8 cellular contexts compared by ENCODE assay signal in genomic region chr22:29580200-29580810, GRCh38. TPM values are rescaled to one million over a fixed set of nuclear protein-coding genes. Genes with fewer than 3 reads are reported as not detected.
A peak's percentile ranks its signal among the peaks of the same experiment; 100 is the strongest.
DNase-seq lines count a peak whose midpoint lies in the region; ATAC-seq and TF ChIP-seq lines count a peak whose summit lies in the region.

No MANE protein-coding gene starts in this region.

- no peaks in the 10 kb centered on the region for H3K9me2 ChIP-seq in GM23248 (ENCODE audit: insufficient read depth)

- 0 out of 2 replicates have a peak, but pooled peaks cover 5% of the 10 kb centered on the region for H3K79me2 ChIP-seq in GM23248 (ENCODE audit: insufficient read depth)

- no peak for DNase-seq in AG09309 (ENCODE audit: low read depth)
- no peak for DNase-seq in GM23248
- DNase-seq in foreskin keratinocyte = no peak
- DNase-seq in progenitor cell of endocrine pancreas (ENCODE audit: low spot score, unreplicated experiment) = peak; percentile 19
- no peak for DNase-seq in NCI-H2107 (lab: John Stamatoyannopoulos, UW)
- no peak for DNase-seq in activated effector memory CD4-positive, alpha-beta T cell treated with anti-CD3 and anti-CD28 coated beads, Interleukin-2, amount 50 U/mL, for 16 hours
- DNase-seq in midbrain (lab: John Stamatoyannopoulos, UW) = no peak

- H3K27me3 ChIP-seq in GM23248 (replicated peaks; ENCODE audit: insufficient read depth) (no peaks in the 10 kb centered on the region), foreskin keratinocyte (no peaks in the 10 kb centered on the region)

- peaks cover 4% of the 10 kb centered on the region for H3K36me3 Mint-ChIP-seq in progenitor cell of endocrine pancreas (ENCODE audit: insufficient read depth)

- peak overlapping the region; percentile 90 for H3K4me3 Mint-ChIP-seq in progenitor cell of endocrine pancreas (ENCODE audit: low read depth)

- H3K4me1 Mint-ChIP-seq in progenitor cell of endocrine pancreas (ENCODE audit: low read depth) = peaks cover 13% of the 10 kb centered on the region

- H3K9me3 ChIP-seq in GM23248 (ENCODE audit: low read depth) = no peaks in the 10 kb centered on the region

- peak overlapping the region; percentile 98 for H3K27ac Mint-ChIP-seq in progenitor cell of endocrine pancreas

- peak overlapping the region; percentile 73 for H3K9ac ChIP-seq in GM23248

- WGBS in GM23248 (ENCODE audit: low coverage in 1 of 2, low lambda C conversion rate in 2 of 2, missing lambda C conversion rate in 2 of 2), 2 experiments = 21 to 25% methylated on average over 8 of the region's 8 CpGs

- peak overlapping the region; percentile 89 for H2AFZ ChIP-seq in GM23248

- peak; percentile 29 for ATAC-seq in foreskin keratinocyte

- no peaks in the 10 kb centered on the region for H3K36me3 ChIP-seq in GM23248 (ENCODE audit: low read depth)

- H3K27me3 Mint-ChIP-seq in progenitor cell of endocrine pancreas = no peaks in the 10 kb centered on the region

- H3K27ac ChIP-seq in GM23248 (no peak overlapping the region), foreskin keratinocyte (no peak overlapping the region)

- in situ Hi-C loops in GM23248 (cut with MboI) = no loop called here

- H3K9me3 Mint-ChIP-seq in progenitor cell of endocrine pancreas (ENCODE audit: low read depth) = no peaks in the 10 kb centered on the region

- H3K4me2 ChIP-seq in GM23248 (ENCODE audit: unreplicated experiment) = peak overlapping the region; percentile 74

- TF ChIP-seq CTCF in AG09309 (IDR thresholded peaks at IDR 0.05; ENCODE audit: control insufficient read depth, insufficient read depth, low read depth, low read length, missing control alignments) (no peak), WI38 (IDR thresholded peaks at IDR 0.05; ENCODE audit: low read depth, low read length) (no peak), foreskin keratinocyte (conservative IDR thresholded peaks at IDR 0.05) (no peak), progenitor cell of endocrine pancreas (IDR thresholded peaks at IDR 0.05; ENCODE audit: unreplicated experiment) (no peak)

- H4K20me1 ChIP-seq in GM23248 (ENCODE audit: insufficient read depth) = no peaks in the 10 kb centered on the region

- H3K4me3 ChIP-seq in AG09309 (ENCODE audit: control insufficient read depth, low read depth, low read length) (peak overlapping the region; percentile 67), GM23248 (peak overlapping the region; percentile 90), WI38 (ENCODE audit: low read depth, low read length) (peak overlapping the region; percentile 71)

- no peaks in the 10 kb centered on the region for H3F3A ChIP-seq in GM23248 (ENCODE audit: insufficient read depth)

- H3K4me1 ChIP-seq in GM23248 (ENCODE audit: insufficient read depth) = no peaks in the 10 kb centered on the region
- peaks cover 8% of the 10 kb centered on the region for H3K4me1 ChIP-seq in foreskin keratinocyte

RNA-seq across cellular contexts. Expression of gene NIPSNAP1, which starts 0.6 kb away (rescaled TPM):
- total RNA-seq in GM23248 (2014; rRNA removed; shearing (Covaris generic)) = 32.0 and 47.2 TPM in 2 replicates
- polyA plus RNA-seq in GM23248 (2016; fragmentation: Nextera tagmentation; extraction: Ambion mirVana) = 39.3 and 40.5 TPM in 2 replicates
- total RNA-seq in foreskin keratinocyte = 72.1 and 94.8 TPM in 2 replicates
- polyA plus RNA-seq in foreskin keratinocyte = 75.0 and 89.1 TPM in 2 replicates
- total RNA-seq in progenitor cell of endocrine pancreas = 221 and 222 TPM in 2 replicates

RNA-seq across cellular contexts. Expression of gene NF2, which starts 23.1 kb away (rescaled TPM):
- total RNA-seq in GM23248 (2014; rRNA removed; shearing (Covaris generic)) = 109 and 111 TPM in 2 replicates
- 62.9 and 71.8 TPM in 2 replicates for polyA plus RNA-seq in GM23248 (2016; fragmentation: Nextera tagmentation; extraction: Ambion mirVana)
- 143 and 152 TPM in 2 replicates for total RNA-seq in foreskin keratinocyte
- polyA plus RNA-seq in foreskin keratinocyte = 43.3 and 47.4 TPM in 2 replicates
- total RNA-seq in progenitor cell of endocrine pancreas = 36.6 and 37.1 TPM in 2 replicates

RNA-seq across cellular contexts. Expression of gene THOC5, which starts 26.7 kb away (rescaled TPM):
- 61.7 and 83.5 TPM in 2 replicates for total RNA-seq in GM23248 (2014; rRNA removed; shearing (Covaris generic))
- 46.9 and 48.9 TPM in 2 replicates for polyA plus RNA-seq in GM23248 (2016; fragmentation: Nextera tagmentation; extraction: Ambion mirVana)
- total RNA-seq in foreskin keratinocyte = 38.8 and 41.3 TPM in 2 replicates
- 29.3 and 31.8 TPM in 2 replicates for polyA plus RNA-seq in foreskin keratinocyte
- total RNA-seq in progenitor cell of endocrine pancreas = 72.9 and 80.3 TPM in 2 replicates
